In the genomic region with DNA sequence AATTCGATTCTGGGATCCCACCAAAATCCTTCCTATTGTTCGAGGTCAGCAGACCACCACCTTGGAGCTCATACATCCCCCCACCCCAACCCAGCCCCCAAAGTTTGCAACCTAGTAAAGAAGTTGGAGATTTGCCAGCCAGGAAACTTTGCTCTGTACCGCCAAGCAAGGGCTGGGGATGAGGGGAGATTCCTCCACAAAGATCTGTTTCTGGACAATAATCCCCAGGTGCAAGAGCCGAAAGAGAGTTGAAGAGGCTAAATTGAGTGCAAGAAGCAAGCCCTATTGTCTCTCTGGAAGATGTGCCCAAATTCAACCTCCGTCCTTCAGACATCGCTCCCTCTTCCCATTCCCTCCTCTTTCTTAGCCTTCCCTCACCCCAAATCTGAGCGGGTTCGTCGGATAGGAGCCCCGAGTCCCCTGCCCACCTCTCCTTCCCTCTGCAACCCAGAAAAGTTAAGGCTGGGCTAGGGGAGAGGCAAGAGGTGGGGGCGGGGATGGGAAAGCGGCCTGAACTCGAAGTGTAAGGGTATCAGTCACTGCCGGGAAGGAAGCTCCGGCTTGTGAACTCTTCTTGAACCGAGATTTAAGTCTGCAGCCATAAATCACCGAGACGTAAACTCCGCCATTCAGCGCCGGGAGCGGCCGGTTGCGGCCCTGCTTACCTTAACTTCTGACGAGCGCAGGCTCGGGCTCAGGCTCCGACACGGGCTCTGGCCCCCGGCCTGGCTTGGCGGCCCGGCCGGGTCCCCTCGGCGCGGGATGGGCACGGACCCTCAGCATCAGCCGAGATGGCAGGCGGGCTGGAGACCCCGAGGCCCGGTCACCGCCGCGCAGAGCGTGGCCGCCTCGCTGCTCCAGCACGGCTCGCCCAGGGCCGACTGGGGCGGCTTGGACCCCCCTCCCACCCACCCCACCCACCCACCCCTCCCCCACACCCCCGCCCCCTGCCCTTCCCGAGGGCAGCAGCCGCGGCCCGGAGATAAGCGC, we compare ENCODE assay signal across 10 cellular contexts. TPM values are rescaled to one million over a fixed set of nuclear protein-coding genes. Genes with fewer than 3 reads are reported as not detected.
DNase-seq lines count a peak whose midpoint lies in the region; ATAC-seq, FAIRE-seq and TF ChIP-seq lines count a peak whose summit lies in the region.
"Had no signal": no experiment of that assay in that cellular context is flagged by ENCODE, and none has a peak within 500 bp of the region (broad histone marks: within the 10 kb centered on the region; RNA-seq: fewer than 3 reads in every experiment).

No MANE protein-coding gene starts in this region.

- H3K27ac ChIP-seq in Peyer's patch (peak overlapping the region; percentile 73 to 95 (median 84)), gastroesophageal sphincter (peak overlapping the region; percentile 90 to 99 (median 98)), pancreas (peak overlapping the region in 2 of 4 donors; percentile 16 to 69)

- BruUV-seq in Calu3 (replicated peaks; lab: Mats Ljungman, UMichigan), result no TSS peak

- H3K27me3 ChIP-seq in Peyer's patch (no peaks in the 10 kb centered on the region), gastroesophageal sphincter (no peaks in the 10 kb centered on the region), pancreas (peaks cover 0 to 52% (median 2%) of the 10 kb centered on the region in 4 donors)

- CTCF ChIA-PET in Calu3 (lab: Charles Lee), result interaction anchor here (0.5 to 2.6 kb wide), 3 partner anchors 14 to 238 kb away, joined by 3 to 19 read pairs (median 5); no protein-coding TSS in a partner anchor

- no peak for TF ChIP-seq CTCF in Calu3 (IDR thresholded peaks at IDR 0.05; ENCODE audit: unreplicated experiment)
- no peak for TF ChIP-seq CTCF in Peyer's patch (IDR thresholded peaks at IDR 0.05)
- no peak for TF ChIP-seq CTCF in gastroesophageal sphincter (IDR thresholded peaks at IDR 0.05)
- no peak for TF ChIP-seq CTCF in pancreas (IDR thresholded peaks at IDR 0.05)

- peak overlapping the region; percentile 78 for H3K4me3 Mint-ChIP-seq in Calu3 (ENCODE audit: low read depth, unreplicated experiment)

- H3K27me3 Mint-ChIP-seq in Calu3 (ENCODE audit: unreplicated experiment), result no peaks in the 10 kb centered on the region

- H3K4me3 ChIP-seq in Peyer's patch (peak overlapping the region; percentile 29 to 70 (median 46)), gastroesophageal sphincter (peak overlapping the region; percentile 51 to 79), pancreas (peak overlapping the region in 3 of 4 donors; percentile 12 to 18 (median 14))

- H3K27ac Mint-ChIP-seq in Calu3 (ENCODE audit: unreplicated experiment), result peak overlapping the region; percentile 71

- H3K36me3 Mint-ChIP-seq in Calu3 (ENCODE audit: insufficient read depth, unreplicated experiment), result peaks cover 47% of the 10 kb centered on the region

- no peaks in the 10 kb centered on the region for H3K9me3 ChIP-seq in Peyer's patch
- H3K9me3 ChIP-seq in gastroesophageal sphincter, result no peaks in the 10 kb centered on the region
- no peaks in the 10 kb centered on the region for H3K9me3 ChIP-seq in pancreas

- H3K4me1 ChIP-seq in Peyer's patch (peaks cover 0 to 70% (median 0%) of the 10 kb centered on the region in 4 donors), gastroesophageal sphincter (peaks cover 0 to 52% (median 22%) of the 10 kb centered on the region in 3 donors), pancreas (no peaks in the 10 kb centered on the region)

- TF ChIP-seq EP300 in gastroesophageal sphincter (IDR thresholded peaks at IDR 0.05), result no peak

- WGBS in gastroesophageal sphincter (ENCODE audit: low coverage in 1 of 2), 2 donors, result 7 to 10% methylated on average over 3 to 7 of the region's 57 CpGs
- 8 to 16% methylated on average over 43 to 57 of the region's 57 CpGs for WGBS in pancreas, 2 donors

- TF ChIP-seq POLR2A in Peyer's patch (IDR thresholded peaks at IDR 0.05) (peak in 1 of 2 donors; percentile 40), gastroesophageal sphincter (IDR thresholded peaks at IDR 0.05) (peak; percentile 23 to 64)

- H3K9me3 Mint-ChIP-seq in Calu3 (ENCODE audit: low read depth, unreplicated experiment), result no peaks in the 10 kb centered on the region

- no peak for FAIRE-seq in pancreas (lab: Jason Lieb, UNC)

- ATAC-seq in gastroesophageal sphincter (peak; percentile 2), pancreas (peak in 3 of 4 donors; percentile 12 to 41 (median 16))

- H3K36me3 ChIP-seq in Peyer's patch, result no peaks in the 10 kb centered on the region
- H3K36me3 ChIP-seq in gastroesophageal sphincter, result no peaks in the 10 kb centered on the region
- H3K36me3 ChIP-seq in pancreas, result no peaks in the 10 kb centered on the region

- DNase-seq in Calu3 (peak; percentile 67), Peyer's patch (peak in 2 of 3 donors; percentile 78 to 82), pancreas (peak in 1 of 6 donors; percentile 64), GM03348 (ENCODE audit: low spot score) (no peak), NCI-H2227 treated with DMSO at 0.1 percent for 48 hours (lab: John Stamatoyannopoulos, UW) (no peak), SKM-1 treated with dmso at 0.1 percent for 144 hours (lab: John Stamatoyannopoulos, UW; ENCODE audit: unreplicated experiment) (no peak)
- no peak for DNase-seq in stimulated activated CD4-positive, alpha-beta T cell treated with anti-CD3 and anti-CD28 coated beads, Interleukin-12 subunit alpha, Interleukin-12 subunit beta, amount 100 ng/mL, for 4 hours
- DNase-seq: cortex of kidney, DMS79 treated with DMSO at 0.1 percent for 48 hours had no signal

- intact Hi-C loops in Calu3 (cut with micrococcal nuclease; ENCODE audit: unreplicated experiment) (no loop called here), pancreas (cut with DNase I) (no loop called here)

- H3K4me1 Mint-ChIP-seq in Calu3 (ENCODE audit: low read depth, unreplicated experiment), result peaks cover 49% of the 10 kb centered on the region

RNA-seq across cellular contexts. Expression of a gene that starts 10.8 kb away (rescaled TPM):
- total RNA-seq in Calu3 (2022) (1.9 and 3.2 TPM in 2 replicates), Peyer's patch (10 to 100 TPM in 1 of 4 donors, 1 to 10 TPM in 3; 4.7 to 24.8 (median 8.9) TPM), gastroesophageal sphincter (1 to 10 TPM; 3.1 to 7.0 (median 5.0) TPM), pancreas (under 1 TPM in 5 of 6 donors, not detected in 1; 0.09 to 0.53 (median 0.12) TPM)
- under 1 TPM; 0.27 to 0.28 TPM for polyA plus RNA-seq in pancreas

RNA-seq across cellular contexts. Expression of a gene that starts 17.3 kb away (rescaled TPM):
- total RNA-seq in Calu3 (2022) (1.0 and 1.2 TPM in 2 replicates), Peyer's patch (10 to 100 TPM in 1 of 4 donors, 1 to 10 TPM in 3; 2.6 to 11.5 (median 5.9) TPM), gastroesophageal sphincter (10 to 100 TPM in 3 of 4 donors, 1 to 10 TPM in 1; 8.6 to 20.2 (median 15.3) TPM), pancreas (under 1 TPM; 0.19 to 0.98 (median 0.25) TPM)
- 1 to 10 TPM; 1.9 to 2.4 TPM for polyA plus RNA-seq in pancreas

RNA-seq across cellular contexts. Expression of a gene that starts 17.5 kb away (rescaled TPM):
- total RNA-seq in Calu3 (2022) (0.24 and 0.44 TPM in 2 replicates), Peyer's patch (1 to 10 TPM; 1.7 to 5.3 (median 1.9) TPM), gastroesophageal sphincter (1 to 10 TPM in 1 of 4 donors, under 1 TPM in 2, not detected in 1; 0.23 to 2.3 (median 0.27) TPM), pancreas (under 1 TPM in 2 of 6 donors, not detected in 4; 0.12 to 0.16 TPM)
- under 1 TPM in 1 of 2 donors, not detected in 1; 0.05 TPM for polyA plus RNA-seq in pancreas

RNA-seq across cellular contexts. Expression of a gene that starts 30.2 kb away (rescaled TPM):
- total RNA-seq in Calu3 (2022) (8.3 and 10.6 TPM in 2 replicates), Peyer's patch (10 to 100 TPM in 3 of 4 donors, 1 to 10 TPM in 1; 8.3 to 24.3 (median 20.1) TPM), gastroesophageal sphincter (10 to 100 TPM; 11.0 to 34.6 (median 29.3) TPM), pancreas (1 to 10 TPM in 1 of 6 donors, under 1 TPM in 4, not detected in 1; 0.24 to 1.4 (median 0.76) TPM)
- 1 to 10 TPM in 1 of 2 donors, under 1 TPM in 1; 0.95 to 1.2 TPM for polyA plus RNA-seq in pancreas

RNA-seq across cellular contexts. Expression of a gene that starts 34.3 kb away (rescaled TPM):
- 11.4 and 12.4 TPM in 2 replicates for total RNA-seq in Calu3 (2022)
- 10 to 100 TPM; 18.7 to 45.0 (median 30.7) TPM for total RNA-seq in Peyer's patch
- total RNA-seq in gastroesophageal sphincter, result 10 to 100 TPM in 1 of 4 donors, under 1 TPM in 1, not detected in 2; 0.46 to 12.7 TPM
- total RNA-seq in pancreas, result under 1 TPM in 1 of 6 donors, not detected in 5; 0.34 TPM
- under 1 TPM in 1 of 2 donors, not detected in 1; 0.12 TPM for polyA plus RNA-seq in pancreas

Comparison
In these comparisons a context has a peak if more than half of its experiments do, and no peak if none do; other contexts are left out.
1. DNase-seq: peak in Calu3 (single experiment) and Peyer's patch (2 of 3); none in GM03348 (single experiment), stimulated activated CD4-positive, alpha-beta T cell treated with anti-CD3 and anti-CD28 coated beads, Interleukin-12 subunit alpha, Interleukin-12 subunit beta, amount 100 ng/mL, for 4 hours (single experiment), NCI-H2227 treated with DMSO at 0.1 percent for 48 hours (single experiment) and SKM-1 treated with dmso at 0.1 percent for 144 hours (single experiment).
2. H3K4me3 ChIP-seq: peak in every context shown above with its lines; median percentile 65 in gastroesophageal sphincter; 46 in Peyer's patch; 14 in pancreas.